Comparison of ENCODE assay signal across 8 cellular contexts in genomic region chr12:8493084-8493483, GRCh38. TPM values are rescaled to one million over a fixed set of nuclear protein-coding genes. Genes with fewer than 3 reads are reported as not detected.
DNase-seq lines count a peak whose midpoint lies in the region; ATAC-seq and TF ChIP-seq lines count a peak whose summit lies in the region.

No MANE protein-coding gene starts in this region.

- H3K4me3 Mint-ChIP-seq in chondrocyte (ENCODE audit: unreplicated experiment): no peak overlapping the region

- no peaks in the 10 kb centered on the region for H3K36me3 Mint-ChIP-seq in chondrocyte (ENCODE audit: low read depth)

- no peaks in the 10 kb centered on the region for H3K4me1 Mint-ChIP-seq in chondrocyte (ENCODE audit: low read depth)

- ATAC-seq in GM19372 (IDR thresholded peaks at IDR 0.05; ENCODE audit: low read depth, unreplicated experiment) (peak; percentile 97), HG03280 (IDR thresholded peaks at IDR 0.05; ENCODE audit: unreplicated experiment) (peak; percentile 97), sciatic nerve (peak; percentile 81)

- no peaks in the 10 kb centered on the region for H3K9me3 Mint-ChIP-seq in chondrocyte (ENCODE audit: low read depth)

- H3K27me3 Mint-ChIP-seq in chondrocyte (ENCODE audit: low read depth): peaks cover 9% of the 10 kb centered on the region

- TF ChIP-seq CTCF in chondrocyte (IDR thresholded peaks at IDR 0.05): no peak

- DNase-seq in CD1c-positive myeloid dendritic cell (ENCODE audit: extremely low spot score) (peak; percentile 94), sciatic nerve (ENCODE audit: low spot score) (no peak), chondrocyte (ENCODE audit: low spot score) (no peak), NCI-H748 treated with DMSO at 0.1 percent for 48 hours (lab: John Stamatoyannopoulos, UW) (no peak), foreskin melanocyte (no peak)
- peak; percentile 5 to 9 for DNase-seq in activated CD4-positive, alpha-beta T cell treated with anti-CD3 and anti-CD28 coated beads, Interleukin-2, amount 50 U/mL, for 4 hours

- intact Hi-C loops in sciatic nerve (cut with DNase I): no loop called here

- H3K27ac Mint-ChIP-seq in chondrocyte (ENCODE audit: unreplicated experiment): no peak overlapping the region

RNA-seq across cellular contexts. Expression of gene CLEC4D, which starts 20.2 kb away (rescaled TPM):
- total RNA-seq in sciatic nerve (0.67 TPM), chondrocyte (not detected in 3 replicates)

RNA-seq across cellular contexts. Expression of gene CLEC6A, which starts 37.3 kb away (rescaled TPM):
- total RNA-seq in sciatic nerve (not detected), chondrocyte (not detected in 3 replicates)

RNA-seq across cellular contexts. Expression of gene CLEC4E, which starts 47.6 kb away (rescaled TPM):
- total RNA-seq in sciatic nerve: 2.6 TPM
- 0.90 TPM in 1 of 3 replicates, not detected in the others for total RNA-seq in chondrocyte

Comparison
In these comparisons a context has a peak if more than half of its experiments do, and no peak if none do; other contexts are left out.
1. DNase-seq: peak in CD1c-positive myeloid dendritic cell (single experiment) and activated CD4-positive, alpha-beta T cell treated with anti-CD3 and anti-CD28 coated beads, Interleukin-2, amount 50 U/mL, for 4 hours (2 of 2); none in sciatic nerve (single experiment), chondrocyte (single experiment), NCI-H748 treated with DMSO at 0.1 percent for 48 hours (single experiment) and foreskin melanocyte (single experiment).
2. Peak in every context shown above with its lines, with median percentiles within 50 percentile points of each other: ATAC-seq.